Comparison of ENCODE assay signal across 7 cellular contexts in the genomic region with DNA sequence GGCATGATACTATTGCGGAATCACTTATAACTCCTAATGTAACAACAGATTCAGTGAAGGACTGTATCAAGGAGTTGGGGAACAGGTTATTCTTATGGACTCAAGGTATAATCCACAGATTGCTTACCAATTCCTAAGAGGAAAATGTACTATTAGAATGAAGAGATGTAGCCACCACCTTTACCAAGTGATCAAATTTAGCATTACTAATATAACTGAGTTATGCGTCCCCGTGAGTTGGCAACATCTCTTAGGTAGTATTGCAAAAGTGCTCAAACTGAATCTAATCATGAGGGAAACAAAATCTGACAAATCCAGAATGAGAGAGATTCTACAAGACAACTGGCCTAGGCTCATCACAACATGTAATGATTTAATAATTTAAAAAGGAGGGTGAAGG. TPM values are rescaled to one million over a fixed set of nuclear protein-coding genes. Genes with fewer than 3 reads are reported as not detected.
A peak's percentile ranks its signal among the peaks of the same experiment; 100 is the strongest.
DNase-seq lines count a peak whose midpoint lies in the region; TF ChIP-seq lines count a peak whose summit lies in the region.

No MANE protein-coding gene starts in this region.

- peaks cover 30% of the 10 kb centered on the region for H3K79me2 ChIP-seq in OCI-LY3 (ENCODE audit: low read length)

- H3K4me2 ChIP-seq in OCI-LY3 (ENCODE audit: low read length), result peak overlapping the region; percentile 86

- H3K9me3 ChIP-seq in OCI-LY3 (ENCODE audit: insufficient read depth, low read length), result no peaks in the 10 kb centered on the region
- H3K9me3 ChIP-seq in duodenal mucosa (ENCODE audit: control insufficient read depth in 1 of 2, low read length in 2 of 2), result no peaks in the 10 kb centered on the region
- no peaks in the 10 kb centered on the region for H3K9me3 ChIP-seq in ovary

- no peak for DNase-seq in GM12865 (ENCODE audit: low read depth)
- DNase-seq in ovary, result no peak
- no peak for DNase-seq in SK-N-DZ (ENCODE audit: low spot score)
- no peak for DNase-seq in DMS153 (lab: John Stamatoyannopoulos, UW)
- no peak for DNase-seq in activated CD4-positive, CD25-positive, alpha-beta regulatory T cell (lab: John Stamatoyannopoulos, UW)

- H3K36me3 ChIP-seq in OCI-LY3 (replicated peaks; ENCODE audit: low read depth, low read length), result no peaks in the 10 kb centered on the region
- peaks cover 14 to 17% of the 10 kb centered on the region in 2 donors for H3K36me3 ChIP-seq in duodenal mucosa (ENCODE audit: control insufficient read depth in 1 of 2, insufficient read depth in 2 of 2, low read length in 2 of 2)
- H3K36me3 ChIP-seq in ovary, result no peaks in the 10 kb centered on the region

- H3K27me3 ChIP-seq in OCI-LY3 (ENCODE audit: low read depth, low read length) (no peaks in the 10 kb centered on the region), duodenal mucosa (ENCODE audit: control insufficient read depth in 1 of 2, insufficient read depth in 2 of 2, low read length in 2 of 2) (no peaks in the 10 kb centered on the region), ovary (no peaks in the 10 kb centered on the region)

- TF ChIP-seq EP300 in ovary (IDR thresholded peaks at IDR 0.05), result no peak

- TF ChIP-seq CTCF in GM12865 (IDR thresholded peaks at IDR 0.05; ENCODE audit: insufficient read depth, low read depth, low read length, missing control alignments) (no peak), OCI-LY3 (IDR thresholded peaks at IDR 0.05; ENCODE audit: low read depth, low read length) (no peak), ovary (IDR thresholded peaks at IDR 0.05) (no peak)

- H3K9ac ChIP-seq in OCI-LY3 (ENCODE audit: low read length) (no peak overlapping the region), duodenal mucosa (ENCODE audit: low read depth in 1 of 2, low read length in 2 of 2) (no peak overlapping the region)

- peaks cover 8% of the 10 kb centered on the region for H3K4me1 ChIP-seq in OCI-LY3 (ENCODE audit: low read length)
- peaks cover 22 to 37% of the 10 kb centered on the region in 2 donors for H3K4me1 ChIP-seq in duodenal mucosa (ENCODE audit: control insufficient read depth in 1 of 2, insufficient read depth in 2 of 2, low read length in 2 of 2)
- peaks cover 7% of the 10 kb centered on the region for H3K4me1 ChIP-seq in ovary (ENCODE audit: insufficient read depth)

- intact Hi-C loops in ovary (cut with DNase I), result loop anchor here in 1 of 4 donors (5.0 kb wide), 1 partner anchor 202 kb away; the partner anchor contains the start of genes CAGE1 and RIOK1

- 71 to 80% (median 71%) methylated on average over 3 of the region's 3 CpGs for WGBS in ovary, 3 donors

- H2AFZ ChIP-seq in OCI-LY3 (ENCODE audit: low read depth, low read length), result peak overlapping the region; percentile 99

- no peaks in the 10 kb centered on the region; the same call in 1 of the 2 replicates for H4K20me1 ChIP-seq in OCI-LY3 (ENCODE audit: insufficient read depth, low read length)

- H3K4me3 ChIP-seq in GM12865 (ENCODE audit: low read depth, low read length), result peak overlapping the region; percentile 60
- H3K4me3 ChIP-seq in OCI-LY3 (ENCODE audit: low read length), result peak overlapping the region; percentile 99
- H3K4me3 ChIP-seq in duodenal mucosa (ENCODE audit: low read depth in 1 of 2, low read length in 2 of 2), result peak overlapping the region; percentile 76 to 89
- H3K4me3 ChIP-seq in ovary, result peak overlapping the region; percentile 87

- H3K27ac ChIP-seq in OCI-LY3 (ENCODE audit: low read length), result no peak overlapping the region
- no peak overlapping the region for H3K27ac ChIP-seq in duodenal mucosa (ENCODE audit: low read depth, low read length)
- no peak overlapping the region for H3K27ac ChIP-seq in ovary

- no peak for TF ChIP-seq POLR2A in ovary (IDR thresholded peaks at IDR 0.05)

RNA-seq across cellular contexts. Expression of gene SNRNP48, which starts 0.8 kb away (rescaled TPM):
- 10 to 100 TPM in 6 of 7 donors, 1 to 10 TPM in 1; 8.6 to 19.6 (median 12.3) TPM for total RNA-seq in ovary
- polyA plus RNA-seq in ovary, result 10 to 100 TPM in 1 of 2 donors, 1 to 10 TPM in 1; 9.8 to 11.7 TPM
- polyA plus RNA-seq in SK-N-DZ (2014; cell fraction: cytosol; rRNA removed), result 12.5 and 18.0 TPM in 2 replicates
- 20.2 and 22.6 TPM in 2 replicates for polyA plus RNA-seq in SK-N-DZ (2014; cell fraction: nucleus; rRNA removed)

RNA-seq across cellular contexts. Expression of gene DSP, which starts 47.8 kb away (rescaled TPM):
- total RNA-seq in ovary, result 10 to 100 TPM in 1 of 7 donors, 1 to 10 TPM in 6; 2.1 to 65.7 (median 6.7) TPM
- polyA plus RNA-seq in ovary, result 10 to 100 TPM in 1 of 2 donors, 1 to 10 TPM in 1; 4.4 to 12.7 TPM
- polyA plus RNA-seq in SK-N-DZ (2014; cell fraction: cytosol; rRNA removed), result not detected in 2 replicates
- polyA plus RNA-seq in SK-N-DZ (2014; cell fraction: nucleus; rRNA removed), result not detected in 2 replicates
